16 cellular contexts compared by ENCODE assay signal in genomic region chr13:30020726-30021312, GRCh38.
DNase-seq lines count a peak whose midpoint lies in the region; ATAC-seq, FAIRE-seq and TF ChIP-seq lines count a peak whose summit lies in the region.
"Had no signal": no experiment of that assay in that cellular context is flagged by ENCODE, and none has a peak within 500 bp of the region (broad histone marks: within the 10 kb centered on the region; RNA-seq: fewer than 3 reads in every experiment).

No MANE protein-coding gene starts in this region.

- H3K9me2 ChIP-seq in PC-3 (replicated peaks; ENCODE audit: low read length) = no peaks in the 10 kb centered on the region

- no peaks in the 10 kb centered on the region for H3F3A ChIP-seq in PC-3 (ENCODE audit: low read length, unreplicated experiment)

- H4K8ac ChIP-seq in H1 (ENCODE audit: extremely low read depth, insufficient read depth, low read length) = no peak overlapping the region; the same call in 1 of the 2 replicates
- H4K8ac ChIP-seq in trophoblast cell (ENCODE audit: low read depth, low read length) = peak overlapping the region; percentile 5

- H3K14ac ChIP-seq in H1 (ENCODE audit: insufficient read length) (no peak overlapping the region), trophoblast cell (ENCODE audit: low read length) (no peak overlapping the region)

- H3K4me3 ChIP-seq in PC-3 (ENCODE audit: low read length) (no peak overlapping the region), H1 (ENCODE audit: extremely low read depth in 1 of 4, insufficient read depth in 2 of 4, low read depth in 3 of 4, low read length in 4 of 4) (no peak overlapping the region), trophoblast cell (ENCODE audit: low read depth, low read length) (no peak overlapping the region)
- H3K4me3 ChIP-seq: lung had no signal

- H3K4ac ChIP-seq in H1 (replicated peaks; ENCODE audit: insufficient read length, low read depth, low read length) (no peak overlapping the region), trophoblast cell (ENCODE audit: low read depth, low read length) (no peak overlapping the region)

- H3K4me2 ChIP-seq in PC-3 (ENCODE audit: low read length) (peak overlapping the region; percentile 9; the same call in 1 of the 2 replicates), H1 (ENCODE audit: insufficient read depth in 1 of 2, low read depth in 2 of 2, low read length in 2 of 2) (no peak overlapping the region), trophoblast cell (ENCODE audit: low read length) (no peak overlapping the region)

- H2BK120ac ChIP-seq in H1 (replicated peaks; ENCODE audit: low read depth, low read length) (no peak overlapping the region), trophoblast cell (ENCODE audit: insufficient read depth, low read length, poor library complexity) (peak overlapping the region; percentile 5)

- H4K20me1 ChIP-seq in PC-3 (ENCODE audit: low read length) (no peaks in the 10 kb centered on the region), H1 (replicated peaks in 1 of 2; ENCODE audit: control insufficient read depth in 1 of 2, insufficient read depth in 2 of 2, low read length in 2 of 2) (no peaks in the 10 kb centered on the region)

- CTCF ChIA-PET in PC-3 (lab: Charles Lee) (interaction anchor here (0.7 kb wide), 1 partner anchor 97 kb away, joined by 3 read pairs; no protein-coding TSS in a partner anchor), H1 (lab: Charles Lee; ENCODE audit: partially characterized antibody) (no interaction called here)

- peak overlapping the region; percentile 22; the same call in 1 of the 2 replicates for H2BK5ac ChIP-seq in H1 (ENCODE audit: low read depth, low read length)
- no peak overlapping the region for H2BK5ac ChIP-seq in trophoblast cell (ENCODE audit: low read depth, low read length, poor library complexity)

- no peaks in the 10 kb centered on the region for H3K27me3 ChIP-seq in PC-3 (ENCODE audit: low read length)
- H3K27me3 ChIP-seq in H1 (replicated peaks in 1 of 4; ENCODE audit: control insufficient read depth in 3 of 4, extremely low read depth in 1 of 4, insufficient read depth in 3 of 4, low read length in 3 of 4) = no peaks in the 10 kb centered on the region
- no peaks in the 10 kb centered on the region for H3K27me3 ChIP-seq in trophoblast cell (ENCODE audit: insufficient read depth, low read length)

- 94% methylated on average over 4 of the region's 4 CpGs; no CpG with 5 or more reads in 1 of the 2 experiments for WGBS in H1 (ENCODE audit: extremely low coverage in 1 of 2, insufficient coverage in 1 of 2, insufficient read length in 1 of 2, insufficient replicate concordance in 2 of 2, low coverage in 1 of 2, low lambda C conversion rate in 2 of 2, missing lambda C conversion rate in 1 of 2), 2 experiments
- no CpG with 5 or more reads among the region's 4 CpGs for WGBS in trophoblast cell (ENCODE audit: extremely low coverage, insufficient coverage, insufficient read length)

- no peak for TF ChIP-seq EP300 in H1 (IDR thresholded peaks at IDR 0.05; ENCODE audit: borderline replicate concordance in 1 of 2, low read depth in 2 of 2, low read length in 2 of 2)

- H3K4me1 ChIP-seq in PC-3 (ENCODE audit: insufficient read depth, low read length) = peaks cover 16% of the 10 kb centered on the region
- peaks cover 4 to 20% (median 6%) of the 10 kb centered on the region in 4 experiments; a peak in 5 of 7 replicates for H3K4me1 ChIP-seq in H1 (replicated peaks in 1 of 4; ENCODE audit: control insufficient read depth in 3 of 4, insufficient read depth in 4 of 4, low read length in 3 of 4)
- H3K4me1 ChIP-seq in trophoblast cell (ENCODE audit: control insufficient read depth in 1 of 2, insufficient read depth in 2 of 2, low read length in 2 of 2) = peaks cover 25 to 27% of the 10 kb centered on the region in 2 experiments

- H2AK5ac ChIP-seq in H1 (ENCODE audit: low read depth, low read length) (no peak overlapping the region), trophoblast cell (ENCODE audit: low read length) (no peak overlapping the region)

- no peak overlapping the region for H3K4me3 Mint-ChIP-seq in activated CD4-positive, alpha-beta T cell treated with anti-CD3 and anti-CD28 coated beads, Interleukin-2, amount 10 ng/mL, durations not matched to agents 24 days and 14 days
- H3K4me3 Mint-ChIP-seq: activated T-helper 17 cell treated with anti-CD3 and anti-CD28 coated beads, Interleukin-2, amount 50 U/mL, for 72 hours; B cell had no signal

- TF ChIP-seq CTCF in PC-3 (conservative IDR thresholded peaks at IDR 0.05; ENCODE audit: low read depth, low read length) (no peak), H1 (IDR thresholded peaks at IDR 0.05; ENCODE audit: control extremely low read depth in 1 of 3, insufficient read depth in 1 of 3, low read depth in 1 of 3, low read length in 3 of 3) (no peak)

- H3K36me3 ChIP-seq in PC-3 (ENCODE audit: low read depth, low read length) (no peaks in the 10 kb centered on the region), H1 (ENCODE audit: control insufficient read depth in 2 of 4, insufficient read depth in 4 of 4, low read length in 3 of 4) (no peaks in the 10 kb centered on the region), trophoblast cell (ENCODE audit: control insufficient read depth in 1 of 2, insufficient read depth in 2 of 2, low read length in 2 of 2) (no peaks in the 10 kb centered on the region)

- H4K12ac ChIP-seq in trophoblast cell (ENCODE audit: low read depth, low read length) = no peak overlapping the region

- no peak for TF ChIP-seq POLR2A in H1 (IDR thresholded peaks at IDR 0.05; ENCODE audit: control extremely low read depth in 1 of 2, low read depth in 2 of 2, low read length in 2 of 2)

- H3K9ac ChIP-seq in PC-3 (ENCODE audit: low read length) = no peak overlapping the region
- no peak overlapping the region for H3K9ac ChIP-seq in H1 (replicated peaks in 1 of 4; ENCODE audit: extremely low read depth in 1 of 4, low read depth in 3 of 4, low read length in 3 of 4)
- H3K9ac ChIP-seq in trophoblast cell (ENCODE audit: low read length) = no peak overlapping the region

- H3K23ac ChIP-seq in H1 (ENCODE audit: insufficient read length) = no peak overlapping the region
- H3K23ac ChIP-seq in trophoblast cell (ENCODE audit: low read length) = no peak overlapping the region

- H3K9me3 ChIP-seq in PC-3 (ENCODE audit: low read length) (no peaks in the 10 kb centered on the region), H1 (ENCODE audit: insufficient read depth in 2 of 2, low read depth in 1 of 2, low read length in 1 of 2) (no peaks in the 10 kb centered on the region), trophoblast cell (ENCODE audit: insufficient read depth, low read depth, low read length) (no peaks in the 10 kb centered on the region)

- H3K4me1 Mint-ChIP-seq in activated CD4-positive, alpha-beta T cell treated with anti-CD3 and anti-CD28 coated beads, Interleukin-2, amount 10 ng/mL, durations not matched to agents 24 days and 14 days = no peaks in the 10 kb centered on the region
- H3K4me1 Mint-ChIP-seq: activated T-helper 17 cell treated with anti-CD3 and anti-CD28 coated beads, Interleukin-2, amount 50 U/mL, for 72 hours; B cell had no signal

- BruUV-seq in PC-3 (replicated peaks; lab: Mats Ljungman, UMichigan) = no TSS peak

- no peak overlapping the region for H3K56ac ChIP-seq in H1 (replicated peaks; ENCODE audit: insufficient read length, low read depth, low read length)

- no peaks in the 10 kb centered on the region; the same call in 1 of the 2 replicates for H3K23me2 ChIP-seq in H1 (ENCODE audit: low read depth, low read length)

- H4K5ac ChIP-seq in H1 (ENCODE audit: insufficient read length, low read depth, low read length) = no peak overlapping the region

- H3K27ac Mint-ChIP-seq in activated CD4-positive, alpha-beta T cell treated with anti-CD3 and anti-CD28 coated beads, Interleukin-2, amount 10 ng/mL, durations not matched to agents 24 days and 14 days = no peak overlapping the region
- H3K27ac Mint-ChIP-seq: activated T-helper 17 cell treated with anti-CD3 and anti-CD28 coated beads, Interleukin-2, amount 50 U/mL, for 72 hours; B cell had no signal

- H2AFZ ChIP-seq in PC-3 (ENCODE audit: low read length) (no peak overlapping the region; the same call in 1 of the 2 replicates), H1 (ENCODE audit: low read length) (no peak overlapping the region), trophoblast cell (ENCODE audit: insufficient read depth, low read length, poor library complexity) (no peak overlapping the region)

- no peaks in the 10 kb centered on the region for H3K36me3 Mint-ChIP-seq in activated CD4-positive, alpha-beta T cell treated with anti-CD3 and anti-CD28 coated beads, Interleukin-2, amount 10 ng/mL, durations not matched to agents 24 days and 14 days (ENCODE audit: low read depth)

- peaks cover 5% of the 10 kb centered on the region for H3K27me3 Mint-ChIP-seq in activated CD4-positive, alpha-beta T cell treated with anti-CD3 and anti-CD28 coated beads, Interleukin-2, amount 10 ng/mL, durations not matched to agents 24 days and 14 days

- 0 out of 2 replicates have a peak overlapping the region, but pooled peaks have one; percentile 40 for H2BK20ac ChIP-seq in H1 (ENCODE audit: low read length)

- TF ChIP-seq RAD21 in H1 (IDR thresholded peaks at IDR 0.05 in 1 of 2, conservative IDR thresholded peaks at IDR 0.05 in 1 of 2; ENCODE audit: low read depth in 2 of 2, low read length in 2 of 2) = no peak

- no peaks in the 10 kb centered on the region for H3K9me3 Mint-ChIP-seq in activated CD4-positive, alpha-beta T cell treated with anti-CD3 and anti-CD28 coated beads, Interleukin-2, amount 10 ng/mL, durations not matched to agents 24 days and 14 days
- H3K9me3 Mint-ChIP-seq: activated T-helper 17 cell treated with anti-CD3 and anti-CD28 coated beads, Interleukin-2, amount 50 U/mL, for 72 hours had no signal

- H4K91ac ChIP-seq in H1 (replicated peaks; ENCODE audit: insufficient read length, low read length) (no peak overlapping the region), trophoblast cell (ENCODE audit: low read depth, low read length) (no peak overlapping the region)

- peak; percentile 77 for ATAC-seq in PC-3
- ATAC-seq in HG03521 (IDR thresholded peaks at IDR 0.05; ENCODE audit: unreplicated experiment) = no peak
- no peak for ATAC-seq in HG02678 (IDR thresholded peaks at IDR 0.05; ENCODE audit: unreplicated experiment)
- ATAC-seq: activated T-helper 17 cell treated with anti-CD3 and anti-CD28 coated beads, Interleukin-2, amount 50 U/mL, for 72 hours had no signal

- intact Hi-C loops in PC-3 (cut with micrococcal nuclease) = no loop called here
- intact Hi-C loops in activated CD4-positive, alpha-beta T cell treated with anti-CD3 and anti-CD28 coated beads, Interleukin-2, amount 10 ng/mL, durations not matched to agents 24 days and 14 days (cut with micrococcal nuclease) = no loop called here

- DNase-seq in EL (peak; percentile 71), PC-3 (peak; percentile 58), H1 (ENCODE audit: low read depth in 1 of 2, low spot score in 2 of 2) (no peak), trophoblast cell (peak; percentile 36 to 69), activated T-cell treated with anti-CD3 and anti-CD28 coated beads for 4 hours (no peak)
- no peak for DNase-seq in activated CD4-positive, alpha-beta T cell treated with anti-CD3 and anti-CD28 coated beads, Interleukin-2, amount 10 ng/mL, durations not matched to agents 24 days and 14 days
- DNase-seq: activated CD4-positive, CD25-positive, alpha-beta regulatory T cell; activated CD8-positive, alpha-beta memory T cell treated with anti-CD3 and anti-CD28 coated beads for 24 hours; NCI-H1048; T-helper 1 cell had no signal

- no peak for FAIRE-seq in H1 (lab: Jason Lieb, UNC)
- FAIRE-seq: colon had no signal

- H3K27ac ChIP-seq in PC-3 (ENCODE audit: low read length) (no peak overlapping the region), H1 (ENCODE audit: low read depth, low read length) (no peak overlapping the region), trophoblast cell (ENCODE audit: low read depth, low read length) (no peak overlapping the region)

- no peak overlapping the region for H2BK12ac ChIP-seq in H1 (ENCODE audit: low read depth, low read length)
- H2BK12ac ChIP-seq in trophoblast cell (ENCODE audit: low read length) = peak overlapping the region; percentile 76

- 0 out of 2 replicates have a peak overlapping the region, but pooled peaks have one; percentile 32 for H2BK15ac ChIP-seq in H1 (ENCODE audit: low read length)

- no peaks in the 10 kb centered on the region for H3K79me2 ChIP-seq in PC-3 (ENCODE audit: low read length)
- no peaks in the 10 kb centered on the region for H3K79me2 ChIP-seq in H1 (ENCODE audit: control insufficient read depth in 1 of 2, insufficient read depth in 2 of 2, low read length in 2 of 2)
- peaks cover 5% of the 10 kb centered on the region for H3K79me2 ChIP-seq in trophoblast cell (ENCODE audit: control insufficient read depth, insufficient read depth, low read length, poor library complexity)

- H3K18ac ChIP-seq in H1 (ENCODE audit: extremely low read depth, low read length) (no peak overlapping the region), trophoblast cell (ENCODE audit: low read length) (peak overlapping the region; percentile 39)

- POLR2A ChIA-PET in PC-3 (lab: Charles Lee; ENCODE audit: unreplicated experiment) = no interaction called here
- POLR2A ChIA-PET in H1 (lab: Charles Lee; ENCODE audit: partially characterized antibody) = no interaction called here

- H3K79me1 ChIP-seq in H1 (ENCODE audit: low read depth, low read length) = no peaks in the 10 kb centered on the region
- H3K79me1 ChIP-seq in trophoblast cell (ENCODE audit: low read length) = peaks cover 13% of the 10 kb centered on the region

Comparison
In these comparisons a context has a peak if more than half of its experiments do, and no peak if none do; other contexts are left out.
1. DNase-seq: peak in EL (single experiment), PC-3 (single experiment) and trophoblast cell (2 of 2); none in H1 (0 of 2), activated CD4-positive, alpha-beta T cell treated with anti-CD3 and anti-CD28 coated beads, Interleukin-2, amount 10 ng/mL, durations not matched to agents 24 days and 14 days (single experiment) and activated T-cell treated with anti-CD3 and anti-CD28 coated beads for 4 hours (single experiment).